ENCODE assay signal across 1 cellular context in the genomic region with DNA sequence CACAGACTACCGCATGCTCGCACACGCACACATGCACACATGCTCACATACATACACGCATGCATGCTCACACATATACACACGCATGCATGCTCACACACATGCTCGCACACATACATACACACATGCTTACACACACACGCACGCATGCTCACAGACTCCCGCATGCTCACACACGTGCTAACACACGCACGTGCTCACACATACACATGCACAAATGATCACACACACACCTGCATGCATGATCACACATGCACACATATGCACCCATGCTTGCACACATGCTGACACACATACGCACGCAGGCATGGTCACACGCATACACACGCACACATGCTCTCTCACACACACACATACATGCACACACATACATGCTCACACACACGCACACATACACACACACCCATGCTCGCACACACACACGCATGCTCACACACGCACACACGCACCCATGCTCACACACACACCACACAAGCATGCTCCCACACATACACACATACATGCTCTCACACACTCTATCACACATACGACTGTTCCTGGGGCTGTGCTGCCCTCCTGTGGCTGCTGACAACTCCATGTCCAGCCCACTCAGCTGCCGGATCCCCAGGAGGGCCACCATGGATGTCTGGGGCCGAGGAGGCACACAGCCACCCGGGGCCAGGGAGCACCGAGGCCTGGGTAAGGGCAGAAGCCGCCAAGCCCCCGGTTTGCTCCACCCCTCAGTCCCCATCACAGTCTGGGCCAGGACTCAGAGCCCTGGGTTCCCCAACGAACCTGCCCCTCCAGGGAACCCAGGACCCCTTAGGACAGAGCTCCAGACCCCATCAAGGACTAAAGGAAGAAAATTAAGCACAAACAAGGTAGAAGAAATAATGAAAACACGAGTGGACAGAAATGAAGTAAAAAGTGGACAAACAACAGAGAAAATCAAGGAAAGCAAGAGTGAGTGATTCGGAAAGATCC.
A peak's percentile ranks its signal among the peaks of the same experiment; 100 is the strongest.
TF ChIP-seq lines count a peak whose summit lies in the region.

No MANE protein-coding gene starts in this region.

TF ChIP-seq in HEK293, 187 proteins besides CTCF, POLR2A, EP300 and RAD21 (continued from another document and continues in another):
- TF ChIP-seq, protein P1, sequence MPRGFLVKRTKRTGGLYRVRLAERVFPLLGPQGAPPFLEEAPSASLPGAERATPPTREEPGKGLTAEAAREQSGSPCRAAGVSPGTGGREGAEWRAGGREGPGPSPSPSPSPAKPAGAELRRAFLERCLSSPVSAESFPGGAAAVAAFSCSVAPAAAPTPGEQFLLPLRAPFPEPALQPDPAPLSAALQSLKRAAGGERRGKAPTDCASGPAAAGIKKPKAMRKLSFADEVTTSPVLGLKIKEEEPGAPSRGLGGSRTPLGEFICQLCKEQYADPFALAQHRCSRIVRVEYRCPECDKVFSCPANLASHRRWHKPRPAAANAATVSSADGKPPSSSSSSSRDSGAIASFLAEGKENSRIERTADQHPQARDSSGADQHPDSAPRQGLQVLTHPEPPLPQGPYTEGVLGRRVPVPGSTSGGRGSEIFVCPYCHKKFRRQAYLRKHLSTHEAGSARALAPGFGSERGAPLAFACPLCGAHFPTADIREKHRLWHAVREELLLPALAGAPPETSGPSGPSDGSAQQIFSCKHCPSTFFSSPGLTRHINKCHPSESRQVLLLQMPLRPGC (tag by site-specific recombination; IDR thresholded peaks at IDR 0.05), result peak; percentile 74; the same call in 1 of the 2 replicates
- no peak for TF ChIP-seq ZNF626 (tag by site-specific recombination; IDR thresholded peaks at IDR 0.05)
- TF ChIP-seq ZNF311 (tag by site-specific recombination; IDR thresholded peaks at IDR 0.05; ENCODE audit: borderline replicate concordance), result no peak
- no peak for TF ChIP-seq ZNF274 (IDR thresholded peaks at IDR 0.05; ENCODE audit: low read length)
- TF ChIP-seq ZNF274 (tag by site-specific recombination; IDR thresholded peaks at IDR 0.05; ENCODE audit: borderline replicate concordance), result no peak; the same call in 1 of the 2 replicates
- TF ChIP-seq, protein P2, sequence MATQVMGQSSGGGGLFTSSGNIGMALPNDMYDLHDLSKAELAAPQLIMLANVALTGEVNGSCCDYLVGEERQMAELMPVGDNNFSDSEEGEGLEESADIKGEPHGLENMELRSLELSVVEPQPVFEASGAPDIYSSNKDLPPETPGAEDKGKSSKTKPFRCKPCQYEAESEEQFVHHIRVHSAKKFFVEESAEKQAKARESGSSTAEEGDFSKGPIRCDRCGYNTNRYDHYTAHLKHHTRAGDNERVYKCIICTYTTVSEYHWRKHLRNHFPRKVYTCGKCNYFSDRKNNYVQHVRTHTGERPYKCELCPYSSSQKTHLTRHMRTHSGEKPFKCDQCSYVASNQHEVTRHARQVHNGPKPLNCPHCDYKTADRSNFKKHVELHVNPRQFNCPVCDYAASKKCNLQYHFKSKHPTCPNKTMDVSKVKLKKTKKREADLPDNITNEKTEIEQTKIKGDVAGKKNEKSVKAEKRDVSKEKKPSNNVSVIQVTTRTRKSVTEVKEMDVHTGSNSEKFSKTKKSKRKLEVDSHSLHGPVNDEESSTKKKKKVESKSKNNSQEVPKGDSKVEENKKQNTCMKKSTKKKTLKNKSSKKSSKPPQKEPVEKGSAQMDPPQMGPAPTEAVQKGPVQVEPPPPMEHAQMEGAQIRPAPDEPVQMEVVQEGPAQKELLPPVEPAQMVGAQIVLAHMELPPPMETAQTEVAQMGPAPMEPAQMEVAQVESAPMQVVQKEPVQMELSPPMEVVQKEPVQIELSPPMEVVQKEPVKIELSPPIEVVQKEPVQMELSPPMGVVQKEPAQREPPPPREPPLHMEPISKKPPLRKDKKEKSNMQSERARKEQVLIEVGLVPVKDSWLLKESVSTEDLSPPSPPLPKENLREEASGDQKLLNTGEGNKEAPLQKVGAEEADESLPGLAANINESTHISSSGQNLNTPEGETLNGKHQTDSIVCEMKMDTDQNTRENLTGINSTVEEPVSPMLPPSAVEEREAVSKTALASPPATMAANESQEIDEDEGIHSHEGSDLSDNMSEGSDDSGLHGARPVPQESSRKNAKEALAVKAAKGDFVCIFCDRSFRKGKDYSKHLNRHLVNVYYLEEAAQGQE (tag by site-specific recombination; IDR thresholded peaks at IDR 0.05), result no peak
- TF ChIP-seq, protein P3, sequence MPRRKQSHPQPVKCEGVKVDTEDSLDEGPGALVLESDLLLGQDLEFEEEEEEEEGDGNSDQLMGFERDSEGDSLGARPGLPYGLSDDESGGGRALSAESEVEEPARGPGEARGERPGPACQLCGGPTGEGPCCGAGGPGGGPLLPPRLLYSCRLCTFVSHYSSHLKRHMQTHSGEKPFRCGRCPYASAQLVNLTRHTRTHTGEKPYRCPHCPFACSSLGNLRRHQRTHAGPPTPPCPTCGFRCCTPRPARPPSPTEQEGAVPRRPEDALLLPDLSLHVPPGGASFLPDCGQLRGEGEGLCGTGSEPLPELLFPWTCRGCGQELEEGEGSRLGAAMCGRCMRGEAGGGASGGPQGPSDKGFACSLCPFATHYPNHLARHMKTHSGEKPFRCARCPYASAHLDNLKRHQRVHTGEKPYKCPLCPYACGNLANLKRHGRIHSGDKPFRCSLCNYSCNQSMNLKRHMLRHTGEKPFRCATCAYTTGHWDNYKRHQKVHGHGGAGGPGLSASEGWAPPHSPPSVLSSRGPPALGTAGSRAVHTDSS (tag by site-specific recombination; IDR thresholded peaks at IDR 0.05), result no peak
- 0 out of 2 replicates have a peak, but pooled peaks have one; percentile 36 for TF ChIP-seq OVOL3 (tag by site-specific recombination; IDR thresholded peaks at IDR 0.05)
- TF ChIP-seq, protein P4, sequence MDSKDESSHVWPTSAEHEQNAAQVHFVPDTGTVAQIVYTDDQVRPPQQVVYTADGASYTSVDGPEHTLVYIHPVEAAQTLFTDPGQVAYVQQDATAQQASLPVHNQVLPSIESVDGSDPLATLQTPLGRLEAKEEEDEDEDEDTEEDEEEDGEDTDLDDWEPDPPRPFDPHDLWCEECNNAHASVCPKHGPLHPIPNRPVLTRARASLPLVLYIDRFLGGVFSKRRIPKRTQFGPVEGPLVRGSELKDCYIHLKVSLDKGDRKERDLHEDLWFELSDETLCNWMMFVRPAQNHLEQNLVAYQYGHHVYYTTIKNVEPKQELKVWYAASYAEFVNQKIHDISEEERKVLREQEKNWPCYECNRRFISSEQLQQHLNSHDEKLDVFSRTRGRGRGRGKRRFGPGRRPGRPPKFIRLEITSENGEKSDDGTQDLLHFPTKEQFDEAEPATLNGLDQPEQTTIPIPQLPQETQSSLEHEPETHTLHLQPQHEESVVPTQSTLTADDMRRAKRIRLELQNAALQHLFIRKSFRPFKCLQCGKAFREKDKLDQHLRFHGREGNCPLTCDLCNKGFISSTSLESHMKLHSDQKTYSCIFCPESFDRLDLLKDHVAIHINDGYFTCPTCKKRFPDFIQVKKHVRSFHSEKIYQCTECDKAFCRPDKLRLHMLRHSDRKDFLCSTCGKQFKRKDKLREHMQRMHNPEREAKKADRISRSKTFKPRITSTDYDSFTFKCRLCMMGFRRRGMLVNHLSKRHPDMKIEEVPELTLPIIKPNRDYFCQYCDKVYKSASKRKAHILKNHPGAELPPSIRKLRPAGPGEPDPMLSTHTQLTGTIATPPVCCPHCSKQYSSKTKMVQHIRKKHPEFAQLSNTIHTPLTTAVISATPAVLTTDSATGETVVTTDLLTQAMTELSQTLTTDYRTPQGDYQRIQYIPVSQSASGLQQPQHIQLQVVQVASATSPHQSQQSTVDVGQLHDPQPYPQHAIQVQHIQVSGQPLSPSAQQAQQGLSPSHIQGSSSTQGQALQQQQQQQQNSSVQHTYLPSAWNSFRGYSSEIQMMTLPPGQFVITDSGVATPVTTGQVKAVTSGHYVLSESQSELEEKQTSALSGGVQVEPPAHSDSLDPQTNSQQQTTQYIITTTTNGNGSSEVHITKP (tag by site-specific recombination; IDR thresholded peaks at IDR 0.05), result no peak
- TF ChIP-seq, protein P5, sequence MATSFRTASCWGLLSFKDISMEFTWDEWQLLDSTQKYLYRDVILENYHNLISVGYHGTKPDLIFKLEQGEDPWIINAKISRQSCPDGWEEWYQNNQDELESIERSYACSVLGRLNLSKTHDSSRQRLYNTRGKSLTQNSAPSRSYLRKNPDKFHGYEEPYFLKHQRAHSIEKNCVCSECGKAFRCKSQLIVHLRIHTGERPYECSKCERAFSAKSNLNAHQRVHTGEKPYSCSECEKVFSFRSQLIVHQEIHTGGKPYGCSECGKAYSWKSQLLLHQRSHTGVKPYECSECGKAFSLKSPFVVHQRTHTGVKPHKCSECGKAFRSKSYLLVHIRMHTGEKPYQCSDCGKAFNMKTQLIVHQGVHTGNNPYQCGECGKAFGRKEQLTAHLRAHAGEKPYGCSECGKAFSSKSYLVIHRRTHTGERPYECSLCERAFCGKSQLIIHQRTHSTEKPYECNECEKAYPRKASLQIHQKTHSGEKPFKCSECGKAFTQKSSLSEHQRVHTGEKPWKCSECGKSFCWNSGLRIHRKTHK (tag by site-specific recombination; IDR thresholded peaks at IDR 0.05), result no peak
- no peak for TF ChIP-seq ZNF707 (tag by site-specific recombination; IDR thresholded peaks at IDR 0.05)
- TF ChIP-seq ZNF416 (tag by site-specific recombination; IDR thresholded peaks at IDR 0.05), result no peak
- no peak; the same call in 1 of the 2 replicates for TF ChIP-seq ZNF843 (tag by site-specific recombination; IDR thresholded peaks at IDR 0.05)
- no peak for TF ChIP-seq ZNF623 (tag by site-specific recombination; IDR thresholded peaks at IDR 0.05)
- TF ChIP-seq, protein P6, sequence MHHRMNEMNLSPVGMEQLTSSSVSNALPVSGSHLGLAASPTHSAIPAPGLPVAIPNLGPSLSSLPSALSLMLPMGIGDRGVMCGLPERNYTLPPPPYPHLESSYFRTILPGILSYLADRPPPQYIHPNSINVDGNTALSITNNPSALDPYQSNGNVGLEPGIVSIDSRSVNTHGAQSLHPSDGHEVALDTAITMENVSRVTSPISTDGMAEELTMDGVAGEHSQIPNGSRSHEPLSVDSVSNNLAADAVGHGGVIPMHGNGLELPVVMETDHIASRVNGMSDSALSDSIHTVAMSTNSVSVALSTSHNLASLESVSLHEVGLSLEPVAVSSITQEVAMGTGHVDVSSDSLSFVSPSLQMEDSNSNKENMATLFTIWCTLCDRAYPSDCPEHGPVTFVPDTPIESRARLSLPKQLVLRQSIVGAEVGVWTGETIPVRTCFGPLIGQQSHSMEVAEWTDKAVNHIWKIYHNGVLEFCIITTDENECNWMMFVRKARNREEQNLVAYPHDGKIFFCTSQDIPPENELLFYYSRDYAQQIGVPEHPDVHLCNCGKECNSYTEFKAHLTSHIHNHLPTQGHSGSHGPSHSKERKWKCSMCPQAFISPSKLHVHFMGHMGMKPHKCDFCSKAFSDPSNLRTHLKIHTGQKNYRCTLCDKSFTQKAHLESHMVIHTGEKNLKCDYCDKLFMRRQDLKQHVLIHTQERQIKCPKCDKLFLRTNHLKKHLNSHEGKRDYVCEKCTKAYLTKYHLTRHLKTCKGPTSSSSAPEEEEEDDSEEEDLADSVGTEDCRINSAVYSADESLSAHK (tag by site-specific recombination; IDR thresholded peaks at IDR 0.05), result peak; percentile 38; the same call in 1 of the 2 replicates
- TF ChIP-seq, protein P7, sequence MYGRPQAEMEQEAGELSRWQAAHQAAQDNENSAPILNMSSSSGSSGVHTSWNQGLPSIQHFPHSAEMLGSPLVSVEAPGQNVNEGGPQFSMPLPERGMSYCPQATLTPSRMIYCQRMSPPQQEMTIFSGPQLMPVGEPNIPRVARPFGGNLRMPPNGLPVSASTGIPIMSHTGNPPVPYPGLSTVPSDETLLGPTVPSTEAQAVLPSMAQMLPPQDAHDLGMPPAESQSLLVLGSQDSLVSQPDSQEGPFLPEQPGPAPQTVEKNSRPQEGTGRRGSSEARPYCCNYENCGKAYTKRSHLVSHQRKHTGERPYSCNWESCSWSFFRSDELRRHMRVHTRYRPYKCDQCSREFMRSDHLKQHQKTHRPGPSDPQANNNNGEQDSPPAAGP (tag by site-specific recombination; IDR thresholded peaks at IDR 0.05), result peak; percentile 84
- TF ChIP-seq, protein P8, sequence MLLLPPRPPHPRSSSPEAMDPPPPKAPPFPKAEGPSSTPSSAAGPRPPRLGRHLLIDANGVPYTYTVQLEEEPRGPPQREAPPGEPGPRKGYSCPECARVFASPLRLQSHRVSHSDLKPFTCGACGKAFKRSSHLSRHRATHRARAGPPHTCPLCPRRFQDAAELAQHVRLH (tag by site-specific recombination; IDR thresholded peaks at IDR 0.05), result no peak
- TF ChIP-seq SCRT2 (tag by site-specific recombination; IDR thresholded peaks at IDR 0.05), result peak; percentile 92
- no peak for TF ChIP-seq ZNF624 (tag by site-specific recombination; IDR thresholded peaks at IDR 0.05)
- TF ChIP-seq SP7 (tag by site-specific recombination; IDR thresholded peaks at IDR 0.05), result peak; percentile 77
- TF ChIP-seq OSR2 (tag by site-specific recombination; IDR thresholded peaks at IDR 0.05), result no peak
- no peak for TF ChIP-seq ZNF202 (tag by site-specific recombination; IDR thresholded peaks at IDR 0.05; ENCODE audit: borderline replicate concordance)
- no peak; the same call in 1 of the 2 replicates for TF ChIP-seq TRIM28 (IDR thresholded peaks at IDR 0.05; ENCODE audit: borderline replicate concordance, low read length)
- TF ChIP-seq, protein P9, sequence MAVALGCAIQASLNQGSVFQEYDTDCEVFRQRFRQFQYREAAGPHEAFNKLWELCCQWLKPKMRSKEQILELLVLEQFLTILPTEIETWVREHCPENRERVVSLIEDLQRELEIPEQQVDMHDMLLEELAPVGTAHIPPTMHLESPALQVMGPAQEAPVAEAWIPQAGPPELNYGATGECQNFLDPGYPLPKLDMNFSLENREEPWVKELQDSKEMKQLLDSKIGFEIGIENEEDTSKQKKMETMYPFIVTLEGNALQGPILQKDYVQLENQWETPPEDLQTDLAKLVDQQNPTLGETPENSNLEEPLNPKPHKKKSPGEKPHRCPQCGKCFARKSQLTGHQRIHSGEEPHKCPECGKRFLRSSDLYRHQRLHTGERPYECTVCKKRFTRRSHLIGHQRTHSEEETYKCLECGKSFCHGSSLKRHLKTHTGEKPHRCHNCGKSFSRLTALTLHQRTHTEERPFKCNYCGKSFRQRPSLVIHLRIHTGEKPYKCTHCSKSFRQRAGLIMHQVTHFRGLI (tag by site-specific recombination; IDR thresholded peaks at IDR 0.05), result no peak
- no peak for TF ChIP-seq ZNF560 (tag by site-specific recombination; IDR thresholded peaks at IDR 0.05; ENCODE audit: borderline replicate concordance)
- TF ChIP-seq, protein P10, sequence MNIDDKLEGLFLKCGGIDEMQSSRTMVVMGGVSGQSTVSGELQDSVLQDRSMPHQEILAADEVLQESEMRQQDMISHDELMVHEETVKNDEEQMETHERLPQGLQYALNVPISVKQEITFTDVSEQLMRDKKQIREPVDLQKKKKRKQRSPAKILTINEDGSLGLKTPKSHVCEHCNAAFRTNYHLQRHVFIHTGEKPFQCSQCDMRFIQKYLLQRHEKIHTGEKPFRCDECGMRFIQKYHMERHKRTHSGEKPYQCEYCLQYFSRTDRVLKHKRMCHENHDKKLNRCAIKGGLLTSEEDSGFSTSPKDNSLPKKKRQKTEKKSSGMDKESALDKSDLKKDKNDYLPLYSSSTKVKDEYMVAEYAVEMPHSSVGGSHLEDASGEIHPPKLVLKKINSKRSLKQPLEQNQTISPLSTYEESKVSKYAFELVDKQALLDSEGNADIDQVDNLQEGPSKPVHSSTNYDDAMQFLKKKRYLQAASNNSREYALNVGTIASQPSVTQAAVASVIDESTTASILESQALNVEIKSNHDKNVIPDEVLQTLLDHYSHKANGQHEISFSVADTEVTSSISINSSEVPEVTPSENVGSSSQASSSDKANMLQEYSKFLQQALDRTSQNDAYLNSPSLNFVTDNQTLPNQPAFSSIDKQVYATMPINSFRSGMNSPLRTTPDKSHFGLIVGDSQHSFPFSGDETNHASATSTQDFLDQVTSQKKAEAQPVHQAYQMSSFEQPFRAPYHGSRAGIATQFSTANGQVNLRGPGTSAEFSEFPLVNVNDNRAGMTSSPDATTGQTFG (tag by site-specific recombination; IDR thresholded peaks at IDR 0.05; ENCODE audit: borderline replicate concordance), result peak; percentile 36; the same call in 1 of the 2 replicates
- no peak for TF ChIP-seq ZNF132 (tag by site-specific recombination; IDR thresholded peaks at IDR 0.05; ENCODE audit: borderline replicate concordance)
- TF ChIP-seq ZNF133 (tag by site-specific recombination; IDR thresholded peaks at IDR 0.05), result no peak; the same call in 1 of the 2 replicates
- no peak for TF ChIP-seq ZNF585B (tag by site-specific recombination; IDR thresholded peaks at IDR 0.05)
- TF ChIP-seq KLF7 (tag by site-specific recombination; IDR thresholded peaks at IDR 0.05; ENCODE audit: borderline replicate concordance), result no peak
